Comparison of ENCODE assay signal across 15 cellular contexts in the genomic region with DNA sequence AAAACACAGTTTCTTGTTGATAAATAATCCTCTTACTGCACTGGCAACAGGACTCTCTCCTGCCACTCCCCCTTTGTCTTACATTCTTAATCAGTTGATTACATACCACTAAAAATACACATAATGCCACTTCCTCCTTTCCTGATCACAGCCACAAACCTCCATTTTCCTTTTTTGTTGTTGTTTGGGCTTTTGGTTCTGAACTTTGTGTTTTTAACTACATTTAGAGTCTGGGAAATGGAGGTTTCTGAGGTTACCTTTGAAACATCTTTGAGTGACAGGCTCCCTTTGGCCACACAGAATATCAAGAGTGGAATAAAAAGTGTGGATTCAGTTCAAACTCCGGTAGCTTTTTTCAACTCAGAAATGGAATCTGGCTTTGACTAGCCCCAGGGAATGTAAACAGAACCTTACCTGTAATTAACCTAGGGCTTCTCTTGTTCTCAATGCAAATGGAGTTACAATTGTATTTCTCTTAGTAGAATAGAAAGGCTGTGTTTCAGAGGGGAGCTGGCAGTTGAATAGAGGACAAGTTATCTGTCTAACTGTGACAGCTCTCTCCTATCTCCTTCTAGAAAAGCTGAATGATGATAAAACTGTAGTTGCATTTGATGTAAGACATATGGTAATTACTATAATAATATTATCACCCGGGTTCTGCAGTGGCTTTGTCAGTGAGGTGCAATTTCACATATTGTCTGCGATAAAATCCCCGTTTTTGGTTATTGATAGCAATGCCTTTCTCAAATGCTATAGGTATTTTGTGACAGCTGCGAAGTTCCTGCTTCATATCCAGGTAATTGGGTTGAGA.
A peak's percentile ranks its signal among the peaks of the same experiment; 100 is the strongest.
DNase-seq lines count a peak whose midpoint lies in the region; ATAC-seq and TF ChIP-seq lines count a peak whose summit lies in the region.
"Had no signal": no experiment of that assay in that cellular context is flagged by ENCODE, and none has a peak within 500 bp of the region (broad histone marks: within the 10 kb centered on the region; RNA-seq: fewer than 3 reads in every experiment).

No MANE protein-coding gene starts in this region.

- no peaks in the 10 kb centered on the region for H3K36me3 Mint-ChIP-seq in activated naive CD4-positive, alpha-beta T cell treated with anti-CD3 and anti-CD28 coated beads, Interleukin-2, amount 10 ng/mL, durations not matched to agents 7 days and 5 days
- no peaks in the 10 kb centered on the region for H3K36me3 Mint-ChIP-seq in naive thymus-derived CD4-positive, alpha-beta T cell
- H3K36me3 Mint-ChIP-seq in natural killer cell treated with Interleukin-12 subunit alpha and Interleukin-12 subunit beta and Interleukin-15 and Interleukin-18, amount 100 ng/mL, for 72 hours, result no peaks in the 10 kb centered on the region
- H3K36me3 Mint-ChIP-seq: CD4-positive, alpha-beta memory T cell had no signal

- DNase-seq in NCI-H526 (lab: John Stamatoyannopoulos, UW) (peak; percentile 71 to 76), adrenal gland (no peak), renal cortical epithelial cell (ENCODE audit: low read depth) (peak; percentile 11)
- no peak for DNase-seq in activated naive CD4-positive, alpha-beta T cell treated with anti-CD3 and anti-CD28 coated beads, Interleukin-2, amount 10 ng/mL, durations not matched to agents 7 days and 5 days
- DNase-seq in naive thymus-derived CD4-positive, alpha-beta T cell, result no peak
- no peak for DNase-seq in natural killer cell treated with Interleukin-12 subunit alpha and Interleukin-12 subunit beta and Interleukin-15 and Interleukin-18, amount 100 ng/mL, for 72 hours (ENCODE audit: low spot score)
- DNase-seq: activated CD4-positive, alpha-beta T cell treated with anti-CD3 and anti-CD28 coated beads, Interleukin-2, amount 50 U/mL, for 1 hour; activated T-cell treated with anti-CD3 and anti-CD28 coated beads, Interleukin-2, amount 50 U/mL, for 48 hours; CD4-positive, alpha-beta memory T cell; GDM1; hypothalamus; NCI-H2171 treated with DMSO at 0.1 percent for 48 hours had no signal

- H3K27me3 Mint-ChIP-seq in activated naive CD4-positive, alpha-beta T cell treated with anti-CD3 and anti-CD28 coated beads, Interleukin-2, amount 10 ng/mL, durations not matched to agents 7 days and 5 days, result no peaks in the 10 kb centered on the region
- H3K27me3 Mint-ChIP-seq in naive thymus-derived CD4-positive, alpha-beta T cell, result peaks cover 0 to 22% (median 19%) of the 10 kb centered on the region in 5 donors
- peaks cover 5 to 37% of the 10 kb centered on the region in 2 donors for H3K27me3 Mint-ChIP-seq in natural killer cell treated with Interleukin-12 subunit alpha and Interleukin-12 subunit beta and Interleukin-15 and Interleukin-18, amount 100 ng/mL, for 72 hours
- H3K27me3 Mint-ChIP-seq: CD4-positive, alpha-beta memory T cell had no signal

- no peak overlapping the region for H3K27ac Mint-ChIP-seq in activated naive CD4-positive, alpha-beta T cell treated with anti-CD3 and anti-CD28 coated beads, Interleukin-2, amount 10 ng/mL, durations not matched to agents 7 days and 5 days
- no peak overlapping the region for H3K27ac Mint-ChIP-seq in naive thymus-derived CD4-positive, alpha-beta T cell
- H3K27ac Mint-ChIP-seq in natural killer cell treated with Interleukin-12 subunit alpha and Interleukin-12 subunit beta and Interleukin-15 and Interleukin-18, amount 100 ng/mL, for 72 hours, result no peak overlapping the region
- H3K27ac Mint-ChIP-seq: CD4-positive, alpha-beta memory T cell had no signal

- H3K4me3 Mint-ChIP-seq in activated naive CD4-positive, alpha-beta T cell treated with anti-CD3 and anti-CD28 coated beads, Interleukin-2, amount 10 ng/mL, durations not matched to agents 7 days and 5 days, result no peak overlapping the region
- no peak overlapping the region for H3K4me3 Mint-ChIP-seq in naive thymus-derived CD4-positive, alpha-beta T cell
- no peak overlapping the region for H3K4me3 Mint-ChIP-seq in natural killer cell treated with Interleukin-12 subunit alpha and Interleukin-12 subunit beta and Interleukin-15 and Interleukin-18, amount 100 ng/mL, for 72 hours
- H3K4me3 Mint-ChIP-seq: CD4-positive, alpha-beta memory T cell had no signal

- whole genome bisulfite sequencing in adrenal gland, 4 donors, result 59 to 72% (median 66%) methylated on average over 5 of the region's 5 CpGs

- no peaks in the 10 kb centered on the region for H3K9me3 Mint-ChIP-seq in activated naive CD4-positive, alpha-beta T cell treated with anti-CD3 and anti-CD28 coated beads, Interleukin-2, amount 10 ng/mL, durations not matched to agents 7 days and 5 days
- peaks cover 0 to 17% (median 5%) of the 10 kb centered on the region in 11 donors for H3K9me3 Mint-ChIP-seq in naive thymus-derived CD4-positive, alpha-beta T cell
- H3K9me3 Mint-ChIP-seq in natural killer cell treated with Interleukin-12 subunit alpha and Interleukin-12 subunit beta and Interleukin-15 and Interleukin-18, amount 100 ng/mL, for 72 hours, result no peaks in the 10 kb centered on the region

- peak overlapping the region; percentile 58 to 73 (median 64) for H3K27ac ChIP-seq in adrenal gland
- H3K27ac ChIP-seq in naive thymus-derived CD4-positive, alpha-beta T cell (ENCODE audit: low read depth, low read length), result no peak overlapping the region
- H3K27ac ChIP-seq: coronary artery had no signal

- no peak for TF ChIP-seq CTCF in adrenal gland (IDR thresholded peaks at IDR 0.05)

- intact Hi-C loops in adrenal gland (cut with DNase I), result no loop called here
- intact Hi-C loops in naive thymus-derived CD4-positive, alpha-beta T cell (cut with micrococcal nuclease), result no loop called here

- peak; percentile 28 for ATAC-seq in HG02798 (IDR thresholded peaks at IDR 0.05; ENCODE audit: poor library complexity, unreplicated experiment)
- ATAC-seq in naive thymus-derived CD4-positive, alpha-beta T cell, result no peak
- no peak for ATAC-seq in natural killer cell treated with Interleukin-12 subunit alpha and Interleukin-12 subunit beta and Interleukin-15 and Interleukin-18, amount 100 ng/mL, for 72 hours

- POLR2A ChIA-PET in naive thymus-derived CD4-positive, alpha-beta T cell (lab: Charles Lee), result no interaction called here

- CTCF ChIA-PET in activated naive CD4-positive, alpha-beta T cell treated with anti-CD3 and anti-CD28 coated beads, Interleukin-2, amount 10 ng/mL, durations not matched to agents 7 days and 5 days (lab: Charles Lee), result no interaction called here
- CTCF ChIA-PET in naive thymus-derived CD4-positive, alpha-beta T cell (lab: Charles Lee), result no interaction called here

- TF ChIP-seq POLR2A in adrenal gland (IDR thresholded peaks at IDR 0.05), result no peak

- peaks cover 21 to 30% of the 10 kb centered on the region in 2 donors for H3K4me1 ChIP-seq in adrenal gland (replicated peaks in 1 of 2)
- H3K4me1 ChIP-seq in naive thymus-derived CD4-positive, alpha-beta T cell (ENCODE audit: control insufficient read depth in 2 of 2, insufficient read depth in 2 of 2, low read length in 2 of 2), result no peaks in the 10 kb centered on the region

- H3K4me3 ChIP-seq in adrenal gland, result no peak overlapping the region
- no peak overlapping the region for H3K4me3 ChIP-seq in naive thymus-derived CD4-positive, alpha-beta T cell (ENCODE audit: low read length)
- H3K4me3 ChIP-seq: coronary artery, lung had no signal

- H3K9me3 ChIP-seq in adrenal gland (replicated peaks in 1 of 3), result no peaks in the 10 kb centered on the region
- H3K9me3 ChIP-seq in naive thymus-derived CD4-positive, alpha-beta T cell (ENCODE audit: control insufficient read depth in 2 of 3, low read length in 3 of 3), result peaks cover 0 to 6% (median 0%) of the 10 kb centered on the region in 3 experiments

- H3K27me3 ChIP-seq in adrenal gland, result no peaks in the 10 kb centered on the region
- H3K27me3 ChIP-seq in naive thymus-derived CD4-positive, alpha-beta T cell (ENCODE audit: control insufficient read depth in 2 of 2, insufficient read depth in 2 of 2, low read length in 2 of 2), result no peaks in the 10 kb centered on the region

- no peaks in the 10 kb centered on the region for H3K36me3 ChIP-seq in adrenal gland (replicated peaks in 1 of 2)
- H3K36me3 ChIP-seq in naive thymus-derived CD4-positive, alpha-beta T cell (ENCODE audit: control insufficient read depth in 2 of 3, insufficient read depth in 3 of 3, low read length in 3 of 3), result no peaks in the 10 kb centered on the region

- H3K4me1 Mint-ChIP-seq in activated naive CD4-positive, alpha-beta T cell treated with anti-CD3 and anti-CD28 coated beads, Interleukin-2, amount 10 ng/mL, durations not matched to agents 7 days and 5 days, result peaks cover 2% of the 10 kb centered on the region
- peaks cover 0 to 2% (median 0%) of the 10 kb centered on the region in 7 donors for H3K4me1 Mint-ChIP-seq in naive thymus-derived CD4-positive, alpha-beta T cell
- H3K4me1 Mint-ChIP-seq in natural killer cell treated with Interleukin-12 subunit alpha and Interleukin-12 subunit beta and Interleukin-15 and Interleukin-18, amount 100 ng/mL, for 72 hours (ENCODE audit: low read depth in 2 of 2), result no peaks in the 10 kb centered on the region
- H3K4me1 Mint-ChIP-seq: CD4-positive, alpha-beta memory T cell had no signal

Comparison
In these comparisons a context has a peak if more than half of its experiments do, and no peak if none do; other contexts are left out.
1. DNase-seq: peak in NCI-H526 (2 of 2) and renal cortical epithelial cell (single experiment); none in adrenal gland (0 of 7), activated naive CD4-positive, alpha-beta T cell treated with anti-CD3 and anti-CD28 coated beads, Interleukin-2, amount 10 ng/mL, durations not matched to agents 7 days and 5 days (single experiment), naive thymus-derived CD4-positive, alpha-beta T cell (0 of 9) and natural killer cell treated with Interleukin-12 subunit alpha and Interleukin-12 subunit beta and Interleukin-15 and Interleukin-18, amount 100 ng/mL, for 72 hours (single experiment).